ENCODE assay signal across 18 cellular contexts in the genomic region with DNA sequence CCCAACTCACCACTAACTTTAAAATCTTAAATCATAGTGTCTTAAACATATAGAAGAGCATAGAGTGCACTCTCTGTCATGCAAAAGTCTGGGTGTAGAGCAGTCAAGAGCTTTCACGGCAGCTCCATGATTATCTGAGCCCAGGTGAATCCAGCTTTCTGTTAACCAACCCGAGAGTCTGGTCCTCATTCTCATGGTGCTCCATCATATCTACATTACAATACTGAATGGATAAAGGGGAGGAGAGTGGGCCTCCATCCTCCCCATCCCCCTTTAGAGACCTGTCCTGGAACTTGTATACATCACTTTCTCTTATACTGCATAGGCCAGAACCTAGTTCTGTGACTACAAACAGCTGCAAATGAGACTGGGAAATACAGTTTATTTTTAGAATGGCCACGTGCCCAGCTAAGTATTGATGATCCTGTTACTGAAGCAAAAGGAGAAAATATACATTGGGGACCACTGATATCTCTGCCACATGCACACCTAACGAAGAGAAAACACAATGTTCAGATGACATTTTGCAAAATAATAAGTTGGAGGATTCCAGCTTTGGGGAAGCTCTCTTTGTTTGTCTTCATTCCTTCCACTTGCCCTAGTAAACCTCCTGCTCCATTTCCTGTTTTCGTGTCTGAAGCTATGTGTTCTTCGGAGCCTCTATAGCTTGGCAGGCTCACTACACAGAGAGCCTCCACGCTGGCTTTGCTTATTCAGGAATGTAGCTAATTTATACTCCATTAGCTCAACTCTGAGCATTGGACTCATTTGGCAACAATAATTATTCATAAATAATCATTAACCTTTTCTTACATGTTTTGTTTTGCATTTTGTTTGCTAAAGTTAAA.
A peak's percentile ranks its signal among the peaks of the same experiment; 100 is the strongest.
DNase-seq lines count a peak whose midpoint lies in the region; ATAC-seq and TF ChIP-seq lines count a peak whose summit lies in the region.
"Had no signal": no experiment of that assay in that cellular context is flagged by ENCODE, and none has a peak within 500 bp of the region (broad histone marks: within the 10 kb centered on the region; RNA-seq: fewer than 3 reads in every experiment).

No MANE protein-coding gene starts in this region.

- no peak overlapping the region for H2AK5ac ChIP-seq in H9 (ENCODE audit: insufficient read length, low read length)

- H3K36me3 Mint-ChIP-seq in H9 (ENCODE audit: insufficient read depth in 1 of 3, low read depth in 3 of 3): peaks cover 0 to 1% (median 0%) of the 10 kb centered on the region in 3 experiments; a peak in 1 of 7 replicates
- no peaks in the 10 kb centered on the region for H3K36me3 Mint-ChIP-seq in brain

- H4K8ac ChIP-seq in H9 (replicated peaks; ENCODE audit: insufficient read length, low read depth, low read length): no peak overlapping the region

- no peaks in the 10 kb centered on the region for H3K27me3 ChIP-seq in H9 (ENCODE audit: insufficient read depth, low read length)

- no peak overlapping the region for H2AFZ ChIP-seq in H9 (ENCODE audit: low read length)

- H3K14ac ChIP-seq in H9 (ENCODE audit: insufficient read depth, low read length): no peak overlapping the region

- H4K5ac ChIP-seq in H9 (ENCODE audit: insufficient read length, low read depth, low read length): no peak overlapping the region

- no peak overlapping the region for H3K23ac ChIP-seq in H9 (ENCODE audit: insufficient read length, low read depth, low read length)

- H3K27ac ChIP-seq in H9 (ENCODE audit: insufficient read length, low read depth, low read length): no peak overlapping the region
- H3K27ac ChIP-seq: C4-2B, HL-60 had no signal

- no peak overlapping the region for H3K4ac ChIP-seq in H9 (ENCODE audit: low read depth, low read length)

- H3K4me3 Mint-ChIP-seq in H9: no peak overlapping the region
- H3K4me3 Mint-ChIP-seq in brain: no peak overlapping the region

- no peak overlapping the region for H2BK12ac ChIP-seq in H9 (ENCODE audit: insufficient read length, low read depth, low read length)

- H3K23me2 ChIP-seq in H9 (ENCODE audit: insufficient read length, low read depth, low read length, poor library complexity, severe bottlenecking): no peaks in the 10 kb centered on the region

- H3K4me1 Mint-ChIP-seq in H9 (peaks cover 15 to 17% of the 10 kb centered on the region in 2 experiments), brain (peaks cover 10% of the 10 kb centered on the region)

- H2BK120ac ChIP-seq in H9 (ENCODE audit: low read depth, low read length, poor library complexity, severe bottlenecking): no peak overlapping the region

- H3K27me3 Mint-ChIP-seq in H9 (ENCODE audit: low read depth) (no peaks in the 10 kb centered on the region), brain (no peaks in the 10 kb centered on the region)

- H3K79me1 ChIP-seq in H9 (ENCODE audit: insufficient read depth, low read depth, low read length, poor library complexity, severe bottlenecking): no peaks in the 10 kb centered on the region

- no peak overlapping the region for H2BK15ac ChIP-seq in H9 (ENCODE audit: low read depth, low read length)

- no peak overlapping the region for H3T11ph ChIP-seq in H9 (ENCODE audit: low read length)

- no peaks in the 10 kb centered on the region for H3K79me2 ChIP-seq in H9 (ENCODE audit: insufficient read depth, low read length)

- ATAC-seq in stimulated activated naive CD8-positive, alpha-beta T cell treated with anti-CD3 and anti-CD28 coated beads, Interleukin-15, Interleukin-2, amounts not matched to agents 100 U/mL and 50 U/mL, for 24 hours: no peak
- ATAC-seq: Right ventricle myocardium inferior had no signal

- H2BK5ac ChIP-seq in H9 (ENCODE audit: insufficient read length, low read length): no peak overlapping the region

- no peak for DNase-seq in H9
- peak; percentile 11 for DNase-seq in foreskin melanocyte
- DNase-seq in lung microvascular endothelial cell (ENCODE audit: low read depth in 2 of 2): peak; percentile 16 to 71
- no peak for DNase-seq in COLO668 (lab: John Stamatoyannopoulos, UW; ENCODE audit: unreplicated experiment)
- no peak for DNase-seq in HUDEP-2 (lab: John Stamatoyannopoulos, UW; ENCODE audit: unreplicated experiment in 76 of 76)
- no peak for DNase-seq in stimulated activated naive CD8-positive, alpha-beta T cell treated with anti-CD3 and anti-CD28 coated beads, Interleukin-15, Interleukin-2, amounts not matched to agents 100 U/mL and 50 U/mL, for 24 hours
- DNase-seq in NOMO-1 treated with dmso at 0.1 percent for 144 hours (lab: John Stamatoyannopoulos, UW; ENCODE audit: unreplicated experiment): no peak
- DNase-seq: EL, MV-4-11, NCI-H1417, NCI-H1930, NCI-H2171 treated with DMSO at 0.1 percent for 48 hours, NCI-H82 had no signal

- H3K9me3 Mint-ChIP-seq in H9: peaks cover 2 to 3% of the 10 kb centered on the region in 2 experiments; a peak in 2 of 5 replicates
- peaks cover 0 to 7% (median 2%) of the 10 kb centered on the region in 5 experiments for H3K9me3 Mint-ChIP-seq in brain

- H3K27ac Mint-ChIP-seq in H9 (peak overlapping the region in 2 of 3 experiments; percentile 17 to 68; a peak in 4 of 7 replicates), brain (peak overlapping the region in 3 of 5 experiments; percentile 58 to 73 (median 66))

- no peaks in the 10 kb centered on the region for H4K20me1 ChIP-seq in H9 (ENCODE audit: control insufficient read depth, insufficient read depth, insufficient read length)

- H3K56ac ChIP-seq in H9 (ENCODE audit: insufficient read length, low read depth, low read length): no peak overlapping the region

- H3K4me1 ChIP-seq in H9 (ENCODE audit: insufficient read depth, low read length): peaks cover 3% of the 10 kb centered on the region; the same call in 1 of the 2 replicates
- H3K4me1 ChIP-seq: HAP-1 had no signal

- WGBS in H9 (ENCODE audit: extremely low coverage, insufficient read length, low lambda C conversion rate): no CpG with 5 or more reads among the region's 7 CpGs

- H3K9me3 ChIP-seq in H9 (ENCODE audit: control insufficient read depth, low read depth, low read length): no peaks in the 10 kb centered on the region
- H3K9me3 ChIP-seq: HAP-1 had no signal

- H4K91ac ChIP-seq in H9 (ENCODE audit: insufficient read length, low read depth, low read length): no peak overlapping the region

- H3K18ac ChIP-seq in H9 (ENCODE audit: insufficient read length, low read depth, low read length): no peak overlapping the region

- H3K9ac ChIP-seq in H9 (ENCODE audit: extremely low read depth, insufficient read length, low read length): no peak overlapping the region

- no peak for TF ChIP-seq CTCF in H9 (conservative IDR thresholded peaks at IDR 0.05)
- no peak for TF ChIP-seq CTCF in brain (conservative IDR thresholded peaks at IDR 0.05)

- peak overlapping the region; percentile 6 for H3K4me2 ChIP-seq in H9 (ENCODE audit: insufficient read depth, insufficient read length, low read length)

- no peak overlapping the region for H2BK20ac ChIP-seq in H9 (ENCODE audit: low read depth, low read length, poor library complexity, severe bottlenecking)

Comparison
In these comparisons a context has a peak if more than half of its experiments do, and no peak if none do; other contexts are left out.
1. DNase-seq: peak in foreskin melanocyte (single experiment) and lung microvascular endothelial cell (2 of 2); none in H9 (single experiment), COLO668 (single experiment), HUDEP-2 (0 of 76), stimulated activated naive CD8-positive, alpha-beta T cell treated with anti-CD3 and anti-CD28 coated beads, Interleukin-15, Interleukin-2, amounts not matched to agents 100 U/mL and 50 U/mL, for 24 hours (single experiment) and NOMO-1 treated with dmso at 0.1 percent for 144 hours (single experiment).